Comparison of ENCODE assay signal across 19 cellular contexts in the genomic region with DNA sequence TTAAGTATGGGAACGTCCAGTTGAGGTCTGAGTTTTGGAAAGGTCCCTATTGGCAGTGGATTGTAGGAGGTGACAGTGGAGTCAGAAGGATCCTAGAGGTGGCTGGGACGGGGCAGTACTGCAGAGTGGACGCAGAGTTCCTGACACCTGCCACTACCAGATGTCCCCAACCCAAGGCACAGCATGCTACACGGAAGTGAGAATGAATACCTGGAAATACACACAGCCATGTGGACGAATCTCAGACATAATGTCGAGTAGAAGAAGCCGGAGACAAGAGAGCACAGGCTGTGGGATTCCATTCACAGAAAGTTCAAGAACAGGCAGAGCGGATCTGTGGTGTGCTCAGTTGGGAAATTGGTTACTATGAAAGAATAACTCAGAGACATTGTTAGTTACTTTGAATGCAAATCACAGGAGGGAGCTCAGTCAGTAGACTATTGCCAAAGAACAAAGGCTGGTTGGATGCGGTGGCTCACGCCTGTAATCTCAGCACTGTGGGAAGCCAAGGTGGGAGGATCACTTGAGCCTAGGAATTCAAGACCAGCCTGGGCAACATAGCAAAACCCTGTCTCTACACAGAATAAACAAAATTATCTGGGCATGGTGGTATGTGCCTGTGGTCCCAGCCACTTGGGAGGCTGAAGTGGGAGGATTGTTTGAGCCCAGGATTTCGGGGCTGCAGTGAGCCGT. TPM values are rescaled to one million over a fixed set of nuclear protein-coding genes. Genes with fewer than 3 reads are reported as not detected.
A peak's percentile ranks its signal among the peaks of the same experiment; 100 is the strongest.
DNase-seq lines count a peak whose midpoint lies in the region; ATAC-seq and TF ChIP-seq lines count a peak whose summit lies in the region.
"Had no signal": no experiment of that assay in that cellular context is flagged by ENCODE, and none has a peak within 500 bp of the region (broad histone marks: within the 10 kb centered on the region; RNA-seq: fewer than 3 reads in every experiment).

No MANE protein-coding gene starts in this region.

- DNase-seq in DMS53 (lab: John Stamatoyannopoulos, UW) (peak; percentile 36), DMS53 treated with DMSO at 0.1 percent for 48 hours (lab: John Stamatoyannopoulos, UW; ENCODE audit: unreplicated experiment) (no peak), cerebellar cortex (ENCODE audit: low spot score) (peak; percentile 56), neural progenitor cell (ENCODE audit: low spot score) (no peak), RWPE1 (ENCODE audit: low spot score) (no peak), mucosa of descending colon (no peak)
- no peak for DNase-seq in activated CD8-positive, alpha-beta memory T cell treated with anti-CD3 and anti-CD28 coated beads, Interleukin-2, amount 50 U/mL, for 48 hours
- no peak for DNase-seq in activated CD4-positive, CD25-positive, alpha-beta regulatory T cell (lab: John Stamatoyannopoulos, UW)
- DNase-seq: AML-193; Caco-2; CD8-positive, alpha-beta memory T cell; GOT3; HFFc6 had no signal

- CTCF ChIA-PET in RWPE1 (lab: Yijun Ruan, JAX) = interaction anchor here (0.6 kb wide), 1 partner anchor 27 kb away, joined by 6 read pairs; no protein-coding TSS in a partner anchor

- H3K27me3 ChIP-seq in neural progenitor cell = no peaks in the 10 kb centered on the region
- H3K27me3 ChIP-seq: BLaER1 had no signal

- H3K36me3 ChIP-seq in neural progenitor cell = no peaks in the 10 kb centered on the region
- H3K36me3 ChIP-seq in mucosa of descending colon (ENCODE audit: low read depth) = no peaks in the 10 kb centered on the region
- H3K36me3 ChIP-seq: BLaER1, HAP-1 had no signal

- H3K27ac Mint-ChIP-seq in neural progenitor cell = peak overlapping the region; percentile 74
- H3K27ac Mint-ChIP-seq: HFFc6 had no signal

- H3K4me3 Mint-ChIP-seq in neural progenitor cell = no peak overlapping the region
- H3K4me3 Mint-ChIP-seq: CD8-positive, alpha-beta memory T cell; HFFc6 had no signal

- POLR2A ChIA-PET in RWPE1 (lab: Yijun Ruan, JAX; ENCODE audit: low non-redundant PET) = no interaction called here

- H2AFZ ChIP-seq in neural progenitor cell (replicated peaks) = no peak overlapping the region

- H3K4me2 ChIP-seq in neural progenitor cell = no peak overlapping the region
- H3K4me2 ChIP-seq: BLaER1 had no signal

- H3K4me1 ChIP-seq in neural progenitor cell = no peaks in the 10 kb centered on the region
- no peaks in the 10 kb centered on the region for H3K4me1 ChIP-seq in mucosa of descending colon (ENCODE audit: low read depth)
- H3K4me1 ChIP-seq: BLaER1, Caco-2, HAP-1 had no signal

- intact Hi-C loops in mucosa of descending colon (cut with DNase I, micrococcal nuclease) = no loop called here

- no peak overlapping the region for H3K27ac ChIP-seq in neural progenitor cell
- no peak overlapping the region for H3K27ac ChIP-seq in RWPE1
- H3K27ac ChIP-seq: 22Rv1, BLaER1 had no signal

- ATAC-seq in mucosa of descending colon = no peak
- ATAC-seq: HepG2 had no signal

- H3K27me3 Mint-ChIP-seq in neural progenitor cell (ENCODE audit: insufficient read depth, low read depth) = peaks cover 4% of the 10 kb centered on the region

- H3K9me3 ChIP-seq in neural progenitor cell (ENCODE audit: low read depth) (no peaks in the 10 kb centered on the region), mucosa of descending colon (no peaks in the 10 kb centered on the region)
- H3K9me3 ChIP-seq: BLaER1, Caco-2, HAP-1 had no signal

- H3K4me3 ChIP-seq in neural progenitor cell (no peak overlapping the region), mucosa of descending colon (no peak overlapping the region)
- H3K4me3 ChIP-seq: BLaER1, HAP-1 had no signal

- H3K36me3 Mint-ChIP-seq in neural progenitor cell = no peaks in the 10 kb centered on the region
- H3K36me3 Mint-ChIP-seq: CD8-positive, alpha-beta memory T cell had no signal

- H3K9ac ChIP-seq in neural progenitor cell = no peak overlapping the region
- H3K9ac ChIP-seq: BLaER1 had no signal

- H3K4me1 Mint-ChIP-seq in neural progenitor cell = peaks cover 8% of the 10 kb centered on the region
- H3K4me1 Mint-ChIP-seq: CD8-positive, alpha-beta memory T cell had no signal

- TF ChIP-seq CTCF in neural progenitor cell (IDR thresholded peaks at IDR 0.05) (no peak), RWPE1 (conservative IDR thresholded peaks at IDR 0.05; ENCODE audit: low read depth) (no peak), mucosa of descending colon (IDR thresholded peaks at IDR 0.05) (no peak)

- no peaks in the 10 kb centered on the region for H3F3A ChIP-seq in neural progenitor cell (ENCODE audit: low read depth)

- no peaks in the 10 kb centered on the region for H4K20me1 ChIP-seq in neural progenitor cell (ENCODE audit: low read depth)
- H4K20me1 ChIP-seq: BLaER1 had no signal

- no peaks in the 10 kb centered on the region for H3K9me3 Mint-ChIP-seq in neural progenitor cell

- H3K79me2 ChIP-seq in neural progenitor cell (ENCODE audit: low read depth) = no peaks in the 10 kb centered on the region

RNA-seq across cellular contexts. Expression of gene RYR1, which starts 37.4 kb away (rescaled TPM):
- 0.60 and 2.2 TPM in 2 replicates for total RNA-seq in neural progenitor cell (ENCODE audit: low replicate concordance)
- 1 to 10 TPM in 2 of 3 donors, under 1 TPM in 1; 0.46 to 2.5 (median 1.3) TPM for total RNA-seq in mucosa of descending colon
- total RNA-seq: HepG2, HFFc6, HT1080 had no signal

RNA-seq across cellular contexts. Expression of gene RASGRP4, which starts 44.9 kb away (rescaled TPM):
- total RNA-seq in neural progenitor cell (ENCODE audit: low replicate concordance) (0.09 TPM in 1 of 2 replicates, not detected in the other), mucosa of descending colon (1 to 10 TPM in 2 of 3 donors, under 1 TPM in 1; 0.55 to 2.3 (median 2.0) TPM)
- total RNA-seq: Caco-2, Daoy, HepG2, HFFc6, HT1080 had no signal

Comparison
In these comparisons a context has a peak if more than half of its experiments do, and no peak if none do; other contexts are left out.
1. DNase-seq: peak in DMS53 (single experiment) and cerebellar cortex (single experiment); none in DMS53 treated with DMSO at 0.1 percent for 48 hours (single experiment), neural progenitor cell (single experiment), activated CD8-positive, alpha-beta memory T cell treated with anti-CD3 and anti-CD28 coated beads, Interleukin-2, amount 50 U/mL, for 48 hours (single experiment), RWPE1 (single experiment), activated CD4-positive, CD25-positive, alpha-beta regulatory T cell (0 of 4) and mucosa of descending colon (0 of 3).